Comparison of ENCODE assay signal across 18 cellular contexts in the genomic region with DNA sequence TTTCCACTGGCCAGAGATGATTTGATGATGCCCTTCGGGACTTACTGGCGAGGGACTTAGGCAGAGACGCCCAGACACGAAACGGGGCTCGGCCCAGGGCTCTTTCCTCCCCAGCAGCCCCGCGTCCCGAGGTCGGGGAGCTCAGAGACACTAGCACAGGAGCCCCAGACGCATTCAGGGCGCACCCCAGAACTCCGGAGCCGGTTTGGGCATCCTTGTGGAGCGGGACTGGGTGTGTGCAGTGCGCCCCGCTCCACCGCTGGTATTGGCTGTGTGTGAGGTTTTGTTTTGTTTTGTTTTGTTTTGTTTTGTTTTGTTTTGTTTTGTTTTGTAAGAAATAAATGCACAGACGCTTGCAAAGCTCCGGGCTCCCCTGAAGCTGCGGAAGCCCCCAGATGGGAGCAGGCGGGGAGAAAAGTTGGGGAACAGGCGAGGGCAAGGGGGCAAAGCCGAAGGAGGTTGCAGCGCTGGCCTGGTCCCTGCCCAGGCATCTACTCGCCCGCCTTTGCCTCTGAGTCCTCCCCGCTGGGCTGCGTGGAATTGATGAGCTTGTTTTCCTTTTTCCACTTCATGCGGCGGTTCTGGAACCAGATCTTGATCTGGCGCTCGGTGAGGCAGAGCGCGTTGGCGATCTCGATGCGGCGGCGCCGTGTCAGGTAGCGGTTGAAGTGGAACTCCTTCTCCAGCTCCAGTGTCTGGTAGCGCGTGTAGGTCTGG. TPM values are rescaled to one million over a fixed set of nuclear protein-coding genes. Genes with fewer than 3 reads are reported as not detected.
DNase-seq lines count a peak whose midpoint lies in the region; ATAC-seq, FAIRE-seq and TF ChIP-seq lines count a peak whose summit lies in the region.
"Had no signal": no experiment of that assay in that cellular context is flagged by ENCODE, and none has a peak within 500 bp of the region (broad histone marks: within the 10 kb centered on the region; RNA-seq: fewer than 3 reads in every experiment).

No MANE protein-coding gene starts in this region.

- H3K9me2 ChIP-seq in GM23338 (ENCODE audit: insufficient read depth) = no peaks in the 10 kb centered on the region

- peaks cover 28% of the 10 kb centered on the region for H3K9me3 Mint-ChIP-seq in GM23338
- H3K9me3 Mint-ChIP-seq: stimulated activated naive CD8-positive, alpha-beta T cell treated with anti-CD3 and anti-CD28 coated beads, Interleukin-15, Interleukin-2, amounts not matched to agents 100 ng/mL and 50 ng/mL, for 24 hours had no signal

- FAIRE-seq in kidney (lab: Jason Lieb, UNC) = no peak
- FAIRE-seq: GM18507, K562 had no signal

- H3K36me3 ChIP-seq in GM23338 (ENCODE audit: insufficient read depth) (no peaks in the 10 kb centered on the region), ascending aorta (peaks cover 0 to 17% of the 10 kb centered on the region in 2 donors), kidney (ENCODE audit: control insufficient read depth in 1 of 2, insufficient read depth in 2 of 2, low read length in 2 of 2) (peaks cover 2 to 7% of the 10 kb centered on the region in 2 donors), rectal smooth muscle tissue (ENCODE audit: control insufficient read depth, insufficient read depth, low read length) (peaks cover 12% of the 10 kb centered on the region)

- peak overlapping the region; percentile 48 to 73 for H3K9ac ChIP-seq in kidney (ENCODE audit: low read length in 2 of 2)
- H3K9ac ChIP-seq in rectal smooth muscle tissue (ENCODE audit: low read length) = no peak overlapping the region
- H3K9ac ChIP-seq: GM23248 had no signal

- H3K4me1 Mint-ChIP-seq in GM23338 = peaks cover 19% of the 10 kb centered on the region

- intact Hi-C loops in ascending aorta (cut with DNase I) = no loop called here
- intact Hi-C loops in kidney (cut with DNase I) = no loop called here

- H3K27ac ChIP-seq in GM23338 (ENCODE audit: low read depth) (no peak overlapping the region), ascending aorta (peak overlapping the region; percentile 36 to 40), kidney (ENCODE audit: low read depth in 2 of 2, low read length in 2 of 2) (peak overlapping the region; percentile 97 to 98), rectal smooth muscle tissue (ENCODE audit: low read depth, low read length) (peak overlapping the region; percentile 52)
- H3K27ac ChIP-seq: GM23248 had no signal

- peaks cover 100% of the 10 kb centered on the region for H3K27me3 ChIP-seq in GM23338 (ENCODE audit: insufficient read depth)
- H3K27me3 ChIP-seq in ascending aorta = no peaks in the 10 kb centered on the region
- no peaks in the 10 kb centered on the region for H3K27me3 ChIP-seq in rectal smooth muscle tissue (ENCODE audit: control insufficient read depth, insufficient read depth, low read length)

- H3K9me3 ChIP-seq in ascending aorta = no peaks in the 10 kb centered on the region
- no peaks in the 10 kb centered on the region for H3K9me3 ChIP-seq in kidney (ENCODE audit: control insufficient read depth in 1 of 2, low read length in 2 of 2)

- no peak overlapping the region for H2AFZ ChIP-seq in GM23338
- H2AFZ ChIP-seq: GM23248 had no signal

- ATAC-seq in GM23338 = no peak
- no peak for ATAC-seq in GM21367 (IDR thresholded peaks at IDR 0.05; ENCODE audit: unreplicated experiment)
- no peak for ATAC-seq in GM21576 (IDR thresholded peaks at IDR 0.05; ENCODE audit: unreplicated experiment)
- ATAC-seq: K562 had no signal

- TF ChIP-seq CTCF in GM23338 (conservative IDR thresholded peaks at IDR 0.05; ENCODE audit: low read depth in 2 of 2) = no peak
- TF ChIP-seq CTCF in ascending aorta (IDR thresholded peaks at IDR 0.05) = no peak
- no peak for TF ChIP-seq CTCF in kidney (IDR thresholded peaks at IDR 0.05; ENCODE audit: borderline replicate concordance, extremely low read depth, insufficient read depth)

- H3K27ac Mint-ChIP-seq in GM23338 = no peak overlapping the region
- H3K27ac Mint-ChIP-seq: stimulated activated naive CD8-positive, alpha-beta T cell treated with anti-CD3 and anti-CD28 coated beads, Interleukin-15, Interleukin-2, amounts not matched to agents 100 ng/mL and 50 ng/mL, for 24 hours had no signal

- peaks cover 100% of the 10 kb centered on the region for H3K27me3 Mint-ChIP-seq in GM23338 (ENCODE audit: insufficient read depth, low read depth, poor library complexity)

- H3K4me1 ChIP-seq in GM23338 (ENCODE audit: insufficient read depth) = peaks cover 31% of the 10 kb centered on the region
- H3K4me1 ChIP-seq in ascending aorta = peaks cover 0 to 20% of the 10 kb centered on the region in 2 donors
- peaks cover 10 to 14% of the 10 kb centered on the region in 2 donors for H3K4me1 ChIP-seq in kidney (ENCODE audit: control insufficient read depth in 1 of 2, insufficient read depth in 1 of 2, low read depth in 1 of 2, low read length in 2 of 2)
- H3K4me1 ChIP-seq in rectal smooth muscle tissue (ENCODE audit: control insufficient read depth, insufficient read depth, low read length) = peaks cover 14% of the 10 kb centered on the region

- no peaks in the 10 kb centered on the region for H3K79me2 ChIP-seq in GM23338 (replicated peaks; ENCODE audit: insufficient read depth)

- H3K4me3 ChIP-seq in GM23338 (no peak overlapping the region), ascending aorta (peak overlapping the region in 1 of 2 donors; percentile 75), kidney (ENCODE audit: low read length in 2 of 2) (peak overlapping the region in 1 of 2 donors; percentile 83), rectal smooth muscle tissue (ENCODE audit: low read length) (peak overlapping the region; percentile 40)
- H3K4me3 ChIP-seq: GM23248, K562, skin epidermis had no signal

- DNase-seq in GM23338 (ENCODE audit: low spot score) (peak; percentile 46), ascending aorta (ENCODE audit: low spot score in 2 of 2) (peak in 1 of 2 donors; percentile 63), kidney (peak; percentile 70), NCI-H1417 treated with DMSO at 0.1 percent for 48 hours (lab: John Stamatoyannopoulos, UW) (no peak), NCI-H1105 treated with DMSO at 0.1 percent for 48 hours (lab: John Stamatoyannopoulos, UW) (no peak)
- DNase-seq: activated gamma-delta T cell treated with Interleukin-2 at 50 U/mL for 16 hours, GM23248, NCI-H1417, NCI-H345 had no signal

- H3K36me3 Mint-ChIP-seq in GM23338 (ENCODE audit: low read depth) = no peaks in the 10 kb centered on the region; the same call in 2 of the 3 replicates

- peaks cover 32% of the 10 kb centered on the region for H3F3A ChIP-seq in GM23338 (replicated peaks; ENCODE audit: low read depth)

- 0 out of 2 replicates have a peak overlapping the region, but pooled peaks have one; percentile 26 for H3K4me2 ChIP-seq in GM23338

- peaks cover 42% of the 10 kb centered on the region for H4K20me1 ChIP-seq in GM23338 (replicated peaks; ENCODE audit: insufficient read depth)

- H3K4me3 Mint-ChIP-seq in GM23338 = peak overlapping the region; percentile 9; the same call in 1 of the 3 replicates
- H3K4me3 Mint-ChIP-seq: stimulated activated naive CD8-positive, alpha-beta T cell treated with anti-CD3 and anti-CD28 coated beads, Interleukin-15, Interleukin-2, amounts not matched to agents 100 ng/mL and 50 ng/mL, for 24 hours had no signal

TF ChIP-seq in GM23338, 12 proteins besides CTCF, POLR2A, EP300 and RAD21:
- no peak for TF ChIP-seq STAT1 (IDR thresholded peaks at IDR 0.05; ENCODE audit: unreplicated experiment)
- TF ChIP-seq EZH2 (IDR thresholded peaks at IDR 0.05; ENCODE audit: low read depth, unreplicated experiment) = peak; percentile 97
- peak; percentile 82 for TF ChIP-seq EZH2phosphoT487 (IDR thresholded peaks at IDR 0.05; ENCODE audit: unreplicated experiment)
- no peak for TF ChIP-seq CREB1 (CRISPR knock-in tag; IDR thresholded peaks at IDR 0.05; ENCODE audit: low read depth)
- TF ChIP-seq ZNF114 (CRISPR knock-in tag; IDR thresholded peaks at IDR 0.05) = no peak

RNA-seq across cellular contexts. Expression of gene HOXA5, which starts 1.8 kb away (rescaled TPM):
- total RNA-seq in GM23338 (2014; rRNA removed; shearing (Covaris generic)) = not detected in 2 replicates
- polyA plus RNA-seq in GM23338 (2016; fragmentation: Nextera tagmentation; extraction: Ambion mirVana) (not detected in 2 replicates), kidney (ENCODE audit: insufficient read depth, low read depth, low replicate concordance) (19.4 TPM)
- total RNA-seq in ascending aorta (22.0 TPM), kidney (38.0 TPM)
- total RNA-seq: K562 had no signal
- polyA plus RNA-seq: neural cell had no signal

RNA-seq across cellular contexts. Expression of gene HOXA6, which starts 2.2 kb away (rescaled TPM):
- not detected in 2 replicates for total RNA-seq in GM23338 (2014; rRNA removed; shearing (Covaris generic))
- not detected in 2 replicates for polyA plus RNA-seq in GM23338 (2016; fragmentation: Nextera tagmentation; extraction: Ambion mirVana)
- 15.3 TPM for total RNA-seq in ascending aorta
- total RNA-seq in kidney = 22.0 TPM
- 1.1 TPM for polyA plus RNA-seq in kidney (ENCODE audit: insufficient read depth, low read depth, low replicate concordance)
- total RNA-seq: K562 had no signal
- polyA plus RNA-seq: K562, neural cell had no signal

RNA-seq across cellular contexts. Expression of gene HOXA3, which starts 7.1 kb away (rescaled TPM):
- not detected in 2 replicates for total RNA-seq in GM23338 (2014; rRNA removed; shearing (Covaris generic))
- not detected in 2 replicates for polyA plus RNA-seq in GM23338 (2016; fragmentation: Nextera tagmentation; extraction: Ambion mirVana)
- 14.4 TPM for total RNA-seq in ascending aorta
- total RNA-seq in kidney = 21.2 TPM
- polyA plus RNA-seq in kidney (ENCODE audit: insufficient read depth, low read depth, low replicate concordance) = 6.3 TPM
- polyA plus RNA-seq: neural cell had no signal

RNA-seq across cellular contexts. Expression of gene HOXA7, which starts 11.2 kb away (rescaled TPM):
- not detected in 2 replicates for total RNA-seq in GM23338 (2014; rRNA removed; shearing (Covaris generic))
- polyA plus RNA-seq in GM23338 (2016; fragmentation: Nextera tagmentation; extraction: Ambion mirVana) (0.24 TPM in 1 of 2 replicates, not detected in the other), kidney (ENCODE audit: insufficient read depth, low read depth, low replicate concordance) (23.8 TPM)
- total RNA-seq in ascending aorta (12.0 TPM), kidney (31.3 TPM)
- total RNA-seq: K562, SK-MEL-5 had no signal
- polyA plus RNA-seq: K562, neural cell had no signal

RNA-seq across cellular contexts. Expression of gene HOXA4, which starts 14.8 kb away (rescaled TPM):
- total RNA-seq in GM23338 (2014; rRNA removed; shearing (Covaris generic)) = not detected in 2 replicates
- polyA plus RNA-seq in GM23338 (2016; fragmentation: Nextera tagmentation; extraction: Ambion mirVana) = not detected in 2 replicates
- total RNA-seq in ascending aorta = 2.1 TPM
- 11.2 TPM for total RNA-seq in kidney
- 13.0 TPM for polyA plus RNA-seq in kidney (ENCODE audit: insufficient read depth, low read depth, low replicate concordance)
- total RNA-seq: K562 had no signal
- polyA plus RNA-seq: K562, neural cell had no signal

Comparison
In these comparisons a context has a peak if more than half of its experiments do, and no peak if none do; other contexts are left out.
1. DNase-seq: peak in GM23338 (single experiment) and kidney (single experiment); none in NCI-H1417 treated with DMSO at 0.1 percent for 48 hours (single experiment) and NCI-H1105 treated with DMSO at 0.1 percent for 48 hours (single experiment).
2. RNA of gene HOXA5, which starts 1.8 kb away (total RNA-seq): 38.0 TPM in kidney (single experiment) and 22.0 TPM in ascending aorta (single experiment); not detected in GM23338; every median in the first group is over 10 times any median in the second.
3. RNA of gene HOXA6, which starts 2.2 kb away (total RNA-seq): 22.0 TPM in kidney (single experiment) and 15.3 TPM in ascending aorta (single experiment); not detected in GM23338; every median in the first group is over 10 times any median in the second.
4. RNA of gene HOXA3, which starts 7.1 kb away (total RNA-seq): 21.2 TPM in kidney (single experiment) and 14.4 TPM in ascending aorta (single experiment); not detected in GM23338; every median in the first group is over 10 times any median in the second.